ENCODE assay signal across 22 cellular contexts in genomic region chr11:130732476-130732875, GRCh38.
"Had no signal": no experiment of that assay in that cellular context is flagged by ENCODE, and none has a peak within 500 bp of the region (broad histone marks: within the 10 kb centered on the region; RNA-seq: fewer than 3 reads in every experiment).

No MANE protein-coding gene starts in this region.

- H3K9ac ChIP-seq: SK-N-SH had no signal

- FAIRE-seq: HTR-8/SVneo, RCC 7860 had no signal

- H3K4me2 ChIP-seq: SK-N-SH had no signal

- DNase-seq: KBM-7, MV-4-11, NCI-H1048, NCI-H1105, NCI-H1417, NCI-H1436 treated with DMSO at 0.1 percent for 48 hours, NCI-H1694, NCI-H187 treated with DMSO at 0.1 percent for 48 hours, NCI-H2081, NCI-H2107, NCI-H2227 treated with DMSO at 0.1 percent for 48 hours, NCI-H446, NCI-H510A, NCI-H524 treated with DMSO at 0.1 percent for 48 hours, NCI-H69, NCI-H774, RPMI8226, SHP77, SK-N-SH had no signal

- H3K27ac ChIP-seq: HL-60 had no signal
